14 cellular contexts compared by ENCODE assay signal in the genomic region with DNA sequence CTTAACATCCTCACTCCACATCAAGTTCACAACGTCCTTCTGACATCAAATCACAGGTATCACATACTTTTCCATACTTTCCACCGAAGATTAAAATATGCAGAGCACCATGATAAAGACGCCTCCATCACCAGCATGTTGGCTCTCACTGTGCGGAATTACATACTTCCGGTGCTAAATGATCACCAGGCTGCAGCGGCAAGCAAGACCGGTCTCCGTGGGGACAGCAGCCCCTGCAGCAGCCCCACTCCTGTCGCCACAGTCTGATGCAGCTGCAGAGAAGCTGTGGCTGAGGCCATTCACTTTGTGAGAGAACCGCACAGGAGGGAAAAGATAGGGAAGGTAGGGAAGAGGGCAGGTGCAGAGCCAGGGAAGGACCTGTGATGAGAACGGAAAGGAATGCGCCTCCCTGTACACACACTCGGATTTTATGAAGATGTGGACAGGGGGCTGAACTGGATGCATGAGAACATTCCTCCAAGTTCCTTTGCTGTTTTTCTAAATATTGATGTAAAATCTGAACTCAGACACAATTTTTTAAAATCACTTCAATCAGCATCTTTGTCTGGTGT. TPM values are rescaled to one million over a fixed set of nuclear protein-coding genes. Genes with fewer than 3 reads are reported as not detected.
DNase-seq lines count a peak whose midpoint lies in the region; ATAC-seq and TF ChIP-seq lines count a peak whose summit lies in the region.
"Had no signal": no experiment of that assay in that cellular context is flagged by ENCODE, and none has a peak within 500 bp of the region (broad histone marks: within the 10 kb centered on the region; RNA-seq: fewer than 3 reads in every experiment).

No MANE protein-coding gene starts in this region.

- H3K4me3 Mint-ChIP-seq in activated naive CD4-positive, alpha-beta T cell treated with anti-CD3 and anti-CD28 coated beads, Interleukin-2, amount 50 U/mL, for 24 hours: peak overlapping the region; percentile 45
- H3K4me3 Mint-ChIP-seq in mesothelial cell of epicardium: peak overlapping the region; percentile 16
- H3K4me3 Mint-ChIP-seq: activated CD4-positive, alpha-beta memory T cell treated with anti-CD3 and anti-CD28 coated beads, Interleukin-2, amount 10 ng/mL, durations not matched to agents 7 days and 5 days; activated T-helper 1 cell treated with anti-CD3 and anti-CD28 coated beads, Interleukin-12 subunit alpha, Interleukin-12 subunit beta, Interleukin-2, Interleukin-4 antibody, amounts not matched to agents 30 ng/mL and 10 ng/mL and 1 ng/mL, durations not matched to agents 14 hours and 24 hours and 36 hours had no signal

- H3K4me3 ChIP-seq in ascending aorta: peak overlapping the region in 1 of 2 donors; percentile 38
- H3K4me3 ChIP-seq: hepatocyte had no signal

- H3K9me3 Mint-ChIP-seq in activated naive CD4-positive, alpha-beta T cell treated with anti-CD3 and anti-CD28 coated beads, Interleukin-2, amount 50 U/mL, for 24 hours: no peaks in the 10 kb centered on the region
- H3K9me3 Mint-ChIP-seq in mesothelial cell of epicardium: no peaks in the 10 kb centered on the region
- H3K9me3 Mint-ChIP-seq: activated CD4-positive, alpha-beta memory T cell treated with anti-CD3 and anti-CD28 coated beads, Interleukin-2, amount 10 ng/mL, durations not matched to agents 7 days and 5 days; activated T-helper 1 cell treated with anti-CD3 and anti-CD28 coated beads, Interleukin-12 subunit alpha, Interleukin-12 subunit beta, Interleukin-2, Interleukin-4 antibody, amounts not matched to agents 30 ng/mL and 10 ng/mL and 1 ng/mL, durations not matched to agents 14 hours and 24 hours and 36 hours had no signal

- H3K36me3 ChIP-seq in ascending aorta: no peaks in the 10 kb centered on the region

- no peaks in the 10 kb centered on the region for H3K27me3 Mint-ChIP-seq in activated naive CD4-positive, alpha-beta T cell treated with anti-CD3 and anti-CD28 coated beads, Interleukin-2, amount 50 U/mL, for 24 hours
- no peaks in the 10 kb centered on the region for H3K27me3 Mint-ChIP-seq in mesothelial cell of epicardium (ENCODE audit: low read depth)
- H3K27me3 Mint-ChIP-seq: activated CD4-positive, alpha-beta memory T cell treated with anti-CD3 and anti-CD28 coated beads, Interleukin-2, amount 10 ng/mL, durations not matched to agents 7 days and 5 days had no signal

- no peak for ATAC-seq in HG02798 (IDR thresholded peaks at IDR 0.05; ENCODE audit: poor library complexity, unreplicated experiment)

- H3K9me3 ChIP-seq in ascending aorta: no peaks in the 10 kb centered on the region

- H3K27me3 ChIP-seq in ascending aorta: no peaks in the 10 kb centered on the region
- H3K27me3 ChIP-seq: hepatocyte had no signal

- no peaks in the 10 kb centered on the region for H3K36me3 Mint-ChIP-seq in activated naive CD4-positive, alpha-beta T cell treated with anti-CD3 and anti-CD28 coated beads, Interleukin-2, amount 50 U/mL, for 24 hours
- no peaks in the 10 kb centered on the region for H3K36me3 Mint-ChIP-seq in mesothelial cell of epicardium

- H3K27ac Mint-ChIP-seq in activated naive CD4-positive, alpha-beta T cell treated with anti-CD3 and anti-CD28 coated beads, Interleukin-2, amount 50 U/mL, for 24 hours: no peak overlapping the region
- H3K27ac Mint-ChIP-seq in mesothelial cell of epicardium: peak overlapping the region; percentile 85
- H3K27ac Mint-ChIP-seq: activated CD4-positive, alpha-beta memory T cell treated with anti-CD3 and anti-CD28 coated beads, Interleukin-2, amount 10 ng/mL, durations not matched to agents 7 days and 5 days; activated T-helper 1 cell treated with anti-CD3 and anti-CD28 coated beads, Interleukin-12 subunit alpha, Interleukin-12 subunit beta, Interleukin-2, Interleukin-4 antibody, amounts not matched to agents 30 ng/mL and 10 ng/mL and 1 ng/mL, durations not matched to agents 14 hours and 24 hours and 36 hours had no signal

- H3K4me1 ChIP-seq in ascending aorta: peaks cover 29 to 62% of the 10 kb centered on the region in 2 donors

- DNase-seq in activated naive CD4-positive, alpha-beta T cell treated with anti-CD3 and anti-CD28 coated beads, Interleukin-2, amount 50 U/mL, for 16 hours: no peak
- no peak for DNase-seq in ascending aorta (ENCODE audit: low spot score in 2 of 2)
- no peak for DNase-seq in mesothelial cell of epicardium (ENCODE audit: low spot score in 2 of 2, unreplicated experiment in 2 of 2)
- DNase-seq in COLO668 (lab: John Stamatoyannopoulos, UW; ENCODE audit: unreplicated experiment): no peak
- no peak for DNase-seq in NCI-H345 (lab: John Stamatoyannopoulos, UW)
- DNase-seq in globus pallidus (ENCODE audit: low spot score): no peak
- DNase-seq: activated CD4-positive, alpha-beta memory T cell treated with anti-CD3 and anti-CD28 coated beads, Interleukin-2, amount 10 ng/mL, durations not matched to agents 7 days and 5 days; left cardiac atrium; NCI-H2029; SHP77 treated with DMSO at 0.1 percent for 48 hours had no signal

- H3K4me1 Mint-ChIP-seq in activated naive CD4-positive, alpha-beta T cell treated with anti-CD3 and anti-CD28 coated beads, Interleukin-2, amount 50 U/mL, for 24 hours: peaks cover 51% of the 10 kb centered on the region
- peaks cover 81% of the 10 kb centered on the region for H3K4me1 Mint-ChIP-seq in mesothelial cell of epicardium

- H3K27ac ChIP-seq in ascending aorta: peak overlapping the region; percentile 83 to 87
- H3K27ac ChIP-seq: hepatocyte had no signal

- no peak for TF ChIP-seq CTCF in ascending aorta (IDR thresholded peaks at IDR 0.05)
- TF ChIP-seq CTCF in mesothelial cell of epicardium (IDR thresholded peaks at IDR 0.05; ENCODE audit: unreplicated experiment): no peak

- intact Hi-C loops in ascending aorta (cut with DNase I): loop anchor here (5.0 kb wide), 2 partner anchors 36 to 59 kb away; a partner anchor contains a TSS

RNA-seq across cellular contexts. Expression of a gene that starts 38.3 kb away (rescaled TPM):
- total RNA-seq in ascending aorta (84.9 TPM), mesothelial cell of epicardium (75.4 to 82.4 TPM (median 79.1 TPM) in 3 replicates)
